2 cellular contexts compared by ENCODE assay signal in the genomic region with DNA sequence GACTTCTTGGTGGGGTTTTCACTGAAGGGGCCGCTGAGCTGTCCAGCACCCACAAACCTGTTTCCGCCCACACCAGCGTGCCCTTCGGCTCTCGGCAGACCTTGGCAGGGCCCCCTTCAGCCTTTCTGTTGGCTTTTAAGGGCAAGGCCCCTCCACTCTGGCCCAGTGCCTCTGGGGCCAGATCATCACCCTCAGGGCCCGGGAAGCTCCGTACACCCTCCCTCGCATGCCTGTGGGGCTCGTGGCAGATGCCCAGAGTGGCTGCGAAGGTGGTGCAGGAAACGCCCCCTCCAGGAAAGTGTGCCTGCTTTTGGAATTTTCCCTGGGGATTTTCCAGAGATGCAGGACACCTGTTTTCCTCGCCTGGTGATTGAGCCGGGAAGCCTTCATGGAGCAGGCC.
TF ChIP-seq lines count a peak whose summit lies in the region.

No MANE protein-coding gene starts in this region.

TF ChIP-seq in GM23338, 12 proteins besides CTCF, POLR2A, EP300 and RAD21 (continues in another document):
- TF ChIP-seq EZH2 (IDR thresholded peaks at IDR 0.05; ENCODE audit: low read depth, unreplicated experiment) = no peak
- TF ChIP-seq ZNF331 (CRISPR knock-in tag; IDR thresholded peaks at IDR 0.05; ENCODE audit: low read depth) = no peak
- TF ChIP-seq, protein P1, sequence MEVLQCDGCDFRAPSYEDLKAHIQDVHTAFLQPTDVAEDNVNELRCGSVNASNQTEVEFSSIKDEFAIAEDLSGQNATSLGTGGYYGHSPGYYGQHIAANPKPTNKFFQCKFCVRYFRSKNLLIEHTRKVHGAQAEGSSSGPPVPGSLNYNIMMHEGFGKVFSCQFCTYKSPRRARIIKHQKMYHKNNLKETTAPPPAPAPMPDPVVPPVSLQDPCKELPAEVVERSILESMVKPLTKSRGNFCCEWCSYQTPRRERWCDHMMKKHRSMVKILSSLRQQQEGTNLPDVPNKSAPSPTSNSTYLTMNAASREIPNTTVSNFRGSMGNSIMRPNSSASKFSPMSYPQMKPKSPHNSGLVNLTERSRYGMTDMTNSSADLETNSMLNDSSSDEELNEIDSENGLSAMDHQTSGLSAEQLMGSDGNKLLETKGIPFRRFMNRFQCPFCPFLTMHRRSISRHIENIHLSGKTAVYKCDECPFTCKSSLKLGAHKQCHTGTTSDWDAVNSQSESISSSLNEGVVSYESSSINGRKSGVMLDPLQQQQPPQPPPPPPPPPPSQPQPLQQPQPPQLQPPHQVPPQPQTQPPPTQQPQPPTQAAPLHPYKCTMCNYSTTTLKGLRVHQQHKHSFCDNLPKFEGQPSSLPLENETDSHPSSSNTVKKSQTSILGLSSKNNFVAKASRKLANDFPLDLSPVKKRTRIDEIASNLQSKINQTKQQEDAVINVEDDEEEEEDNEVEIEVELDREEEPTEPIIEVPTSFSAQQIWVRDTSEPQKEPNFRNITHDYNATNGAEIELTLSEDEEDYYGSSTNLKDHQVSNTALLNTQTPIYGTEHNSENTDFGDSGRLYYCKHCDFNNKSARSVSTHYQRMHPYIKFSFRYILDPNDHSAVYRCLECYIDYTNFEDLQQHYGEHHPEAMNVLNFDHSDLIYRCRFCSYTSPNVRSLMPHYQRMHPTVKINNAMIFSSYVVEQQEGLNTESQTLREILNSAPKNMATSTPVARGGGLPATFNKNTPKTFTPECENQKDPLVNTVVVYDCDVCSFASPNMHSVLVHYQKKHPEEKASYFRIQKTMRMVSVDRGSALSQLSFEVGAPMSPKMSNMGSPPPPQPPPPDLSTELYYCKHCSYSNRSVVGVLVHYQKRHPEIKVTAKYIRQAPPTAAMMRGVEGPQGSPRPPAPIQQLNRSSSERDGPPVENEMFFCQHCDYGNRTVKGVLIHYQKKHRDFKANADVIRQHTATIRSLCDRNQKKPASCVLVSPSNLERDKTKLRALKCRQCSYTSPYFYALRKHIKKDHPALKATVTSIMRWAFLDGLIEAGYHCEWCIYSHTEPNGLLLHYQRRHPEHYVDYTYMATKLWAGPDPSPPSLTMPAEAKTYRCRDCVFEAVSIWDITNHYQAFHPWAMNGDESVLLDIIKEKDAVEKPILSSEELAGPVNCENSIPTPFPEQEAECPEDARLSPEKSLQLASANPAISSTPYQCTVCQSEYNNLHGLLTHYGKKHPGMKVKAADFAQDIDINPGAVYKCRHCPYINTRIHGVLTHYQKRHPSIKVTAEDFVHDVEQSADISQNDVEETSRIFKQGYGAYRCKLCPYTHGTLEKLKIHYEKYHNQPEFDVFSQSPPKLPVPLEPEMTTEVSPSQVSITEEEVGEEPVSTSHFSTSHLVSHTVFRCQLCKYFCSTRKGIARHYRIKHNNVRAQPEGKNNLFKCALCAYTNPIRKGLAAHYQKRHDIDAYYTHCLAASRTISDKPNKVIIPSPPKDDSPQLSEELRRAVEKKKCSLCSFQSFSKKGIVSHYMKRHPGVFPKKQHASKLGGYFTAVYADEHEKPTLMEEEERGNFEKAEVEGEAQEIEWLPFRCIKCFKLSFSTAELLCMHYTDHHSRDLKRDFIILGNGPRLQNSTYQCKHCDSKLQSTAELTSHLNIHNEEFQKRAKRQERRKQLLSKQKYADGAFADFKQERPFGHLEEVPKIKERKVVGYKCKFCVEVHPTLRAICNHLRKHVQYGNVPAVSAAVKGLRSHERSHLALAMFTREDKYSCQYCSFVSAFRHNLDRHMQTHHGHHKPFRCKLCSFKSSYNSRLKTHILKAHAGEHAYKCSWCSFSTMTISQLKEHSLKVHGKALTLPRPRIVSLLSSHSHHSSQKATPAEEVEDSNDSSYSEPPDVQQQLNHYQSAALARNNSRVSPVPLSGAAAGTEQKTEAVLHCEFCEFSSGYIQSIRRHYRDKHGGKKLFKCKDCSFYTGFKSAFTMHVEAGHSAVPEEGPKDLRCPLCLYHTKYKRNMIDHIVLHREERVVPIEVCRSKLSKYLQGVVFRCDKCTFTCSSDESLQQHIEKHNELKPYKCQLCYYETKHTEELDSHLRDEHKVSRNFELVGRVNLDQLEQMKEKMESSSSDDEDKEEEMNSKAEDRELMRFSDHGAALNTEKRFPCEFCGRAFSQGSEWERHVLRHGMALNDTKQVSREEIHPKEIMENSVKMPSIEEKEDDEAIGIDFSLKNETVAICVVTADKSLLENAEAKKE (CRISPR knock-in tag; IDR thresholded peaks at IDR 0.05) = no peak
- no peak for TF ChIP-seq CREB1 (CRISPR knock-in tag; IDR thresholded peaks at IDR 0.05; ENCODE audit: low read depth)
- no peak for TF ChIP-seq ZNF114 (CRISPR knock-in tag; IDR thresholded peaks at IDR 0.05)
- TF ChIP-seq JUNB (IDR thresholded peaks at IDR 0.05; ENCODE audit: unreplicated experiment) = no peak
- TF ChIP-seq, protein P2, sequence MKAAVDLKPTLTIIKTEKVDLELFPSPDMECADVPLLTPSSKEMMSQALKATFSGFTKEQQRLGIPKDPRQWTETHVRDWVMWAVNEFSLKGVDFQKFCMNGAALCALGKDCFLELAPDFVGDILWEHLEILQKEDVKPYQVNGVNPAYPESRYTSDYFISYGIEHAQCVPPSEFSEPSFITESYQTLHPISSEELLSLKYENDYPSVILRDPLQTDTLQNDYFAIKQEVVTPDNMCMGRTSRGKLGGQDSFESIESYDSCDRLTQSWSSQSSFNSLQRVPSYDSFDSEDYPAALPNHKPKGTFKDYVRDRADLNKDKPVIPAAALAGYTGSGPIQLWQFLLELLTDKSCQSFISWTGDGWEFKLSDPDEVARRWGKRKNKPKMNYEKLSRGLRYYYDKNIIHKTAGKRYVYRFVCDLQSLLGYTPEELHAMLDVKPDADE (IDR thresholded peaks at IDR 0.05) = no peak
- TF ChIP-seq STAT1 (IDR thresholded peaks at IDR 0.05; ENCODE audit: unreplicated experiment) = no peak
- no peak for TF ChIP-seq NANOG (IDR thresholded peaks at IDR 0.05; ENCODE audit: borderline replicate concordance)
- TF ChIP-seq, protein P3, sequence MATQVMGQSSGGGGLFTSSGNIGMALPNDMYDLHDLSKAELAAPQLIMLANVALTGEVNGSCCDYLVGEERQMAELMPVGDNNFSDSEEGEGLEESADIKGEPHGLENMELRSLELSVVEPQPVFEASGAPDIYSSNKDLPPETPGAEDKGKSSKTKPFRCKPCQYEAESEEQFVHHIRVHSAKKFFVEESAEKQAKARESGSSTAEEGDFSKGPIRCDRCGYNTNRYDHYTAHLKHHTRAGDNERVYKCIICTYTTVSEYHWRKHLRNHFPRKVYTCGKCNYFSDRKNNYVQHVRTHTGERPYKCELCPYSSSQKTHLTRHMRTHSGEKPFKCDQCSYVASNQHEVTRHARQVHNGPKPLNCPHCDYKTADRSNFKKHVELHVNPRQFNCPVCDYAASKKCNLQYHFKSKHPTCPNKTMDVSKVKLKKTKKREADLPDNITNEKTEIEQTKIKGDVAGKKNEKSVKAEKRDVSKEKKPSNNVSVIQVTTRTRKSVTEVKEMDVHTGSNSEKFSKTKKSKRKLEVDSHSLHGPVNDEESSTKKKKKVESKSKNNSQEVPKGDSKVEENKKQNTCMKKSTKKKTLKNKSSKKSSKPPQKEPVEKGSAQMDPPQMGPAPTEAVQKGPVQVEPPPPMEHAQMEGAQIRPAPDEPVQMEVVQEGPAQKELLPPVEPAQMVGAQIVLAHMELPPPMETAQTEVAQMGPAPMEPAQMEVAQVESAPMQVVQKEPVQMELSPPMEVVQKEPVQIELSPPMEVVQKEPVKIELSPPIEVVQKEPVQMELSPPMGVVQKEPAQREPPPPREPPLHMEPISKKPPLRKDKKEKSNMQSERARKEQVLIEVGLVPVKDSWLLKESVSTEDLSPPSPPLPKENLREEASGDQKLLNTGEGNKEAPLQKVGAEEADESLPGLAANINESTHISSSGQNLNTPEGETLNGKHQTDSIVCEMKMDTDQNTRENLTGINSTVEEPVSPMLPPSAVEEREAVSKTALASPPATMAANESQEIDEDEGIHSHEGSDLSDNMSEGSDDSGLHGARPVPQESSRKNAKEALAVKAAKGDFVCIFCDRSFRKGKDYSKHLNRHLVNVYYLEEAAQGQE (IDR thresholded peaks at IDR 0.05; ENCODE audit: unreplicated experiment) = no peak

TF ChIP-seq in H1, 55 proteins besides CTCF, POLR2A, EP300 and RAD21:
- no peak for TF ChIP-seq MAX (IDR thresholded peaks at IDR 0.05)
- no peak for TF ChIP-seq EZH2 (IDR thresholded peaks at IDR 0.05; ENCODE audit: low read depth, low read length, severe bottlenecking)
- TF ChIP-seq SUZ12 (IDR thresholded peaks at IDR 0.05; ENCODE audit: low read length) = no peak
- TF ChIP-seq CREB1 (IDR thresholded peaks at IDR 0.05) = no peak
- no peak for TF ChIP-seq TCF12 (IDR thresholded peaks at IDR 0.05; ENCODE audit: low read depth, low read length)
- no peak for TF ChIP-seq CBX5 (IDR thresholded peaks at IDR 0.05; ENCODE audit: low read depth, low read length)
- TF ChIP-seq HDAC2 (IDR thresholded peaks at IDR 0.05; ENCODE audit: borderline replicate concordance in 1 of 2, low read depth in 2 of 2, low read length in 2 of 2) = no peak
- TF ChIP-seq EGR1 (IDR thresholded peaks at IDR 0.05; ENCODE audit: borderline replicate concordance, low read depth, low read length) = no peak
- no peak for TF ChIP-seq CHD7 (IDR thresholded peaks at IDR 0.05; ENCODE audit: insufficient replicate concordance, low read length)
- TF ChIP-seq, protein P4, sequence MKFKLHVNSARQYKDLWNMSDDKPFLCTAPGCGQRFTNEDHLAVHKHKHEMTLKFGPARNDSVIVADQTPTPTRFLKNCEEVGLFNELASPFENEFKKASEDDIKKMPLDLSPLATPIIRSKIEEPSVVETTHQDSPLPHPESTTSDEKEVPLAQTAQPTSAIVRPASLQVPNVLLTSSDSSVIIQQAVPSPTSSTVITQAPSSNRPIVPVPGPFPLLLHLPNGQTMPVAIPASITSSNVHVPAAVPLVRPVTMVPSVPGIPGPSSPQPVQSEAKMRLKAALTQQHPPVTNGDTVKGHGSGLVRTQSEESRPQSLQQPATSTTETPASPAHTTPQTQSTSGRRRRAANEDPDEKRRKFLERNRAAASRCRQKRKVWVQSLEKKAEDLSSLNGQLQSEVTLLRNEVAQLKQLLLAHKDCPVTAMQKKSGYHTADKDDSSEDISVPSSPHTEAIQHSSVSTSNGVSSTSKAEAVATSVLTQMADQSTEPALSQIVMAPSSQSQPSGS (IDR thresholded peaks at IDR 0.05; ENCODE audit: low read length) = no peak
- no peak for TF ChIP-seq GTF2F1 (IDR thresholded peaks at IDR 0.05; ENCODE audit: borderline replicate concordance, low read depth, low read length)
- TF ChIP-seq SIX5 (IDR thresholded peaks at IDR 0.05; ENCODE audit: low read depth, low read length) = no peak
